9 cellular contexts compared by ENCODE assay signal in genomic region chr5:80245986-80246781, GRCh38. TPM values are rescaled to one million over a fixed set of nuclear protein-coding genes. Genes with fewer than 3 reads are reported as not detected.
DNase-seq lines count a peak whose midpoint lies in the region; ATAC-seq and TF ChIP-seq lines count a peak whose summit lies in the region.
"Had no signal": no experiment of that assay in that cellular context is flagged by ENCODE, and none has a peak within 500 bp of the region (broad histone marks: within the 10 kb centered on the region; RNA-seq: fewer than 3 reads in every experiment).

No MANE protein-coding gene starts in this region.

- 39 to 40% methylated on average over 2 of the region's 2 CpGs for WGBS in esophagus squamous epithelium, 2 donors

- H3K4me3 ChIP-seq in H7 (ENCODE audit: insufficient read depth, low read depth, low read length) (no peak overlapping the region), SJSA1 (no peak overlapping the region), esophagus squamous epithelium (no peak overlapping the region)

- H3K27ac ChIP-seq in SJSA1 (peak overlapping the region; percentile 30; the same call in 1 of the 2 replicates), esophagus squamous epithelium (peak overlapping the region; percentile 75 to 89 (median 82))

- DNase-seq in H7, result peak; percentile 60
- no peak for DNase-seq in SJSA1 (ENCODE audit: low read depth in 1 of 2, low spot score in 2 of 2)
- DNase-seq in esophagus squamous epithelium (lab: John Stamatoyannopoulos, UW), result no peak
- no peak for DNase-seq in osteocyte (ENCODE audit: extremely low spot score, unreplicated experiment)
- DNase-seq in NK-92 treated with Interleukin-12 subunit alpha and Interleukin-12 subunit beta, amount 100 ng/mL, for 24 hours (lab: John Stamatoyannopoulos, UW), result no peak
- DNase-seq in DMS114 treated with DMSO at 0.1 percent for 48 hours (lab: John Stamatoyannopoulos, UW; ENCODE audit: unreplicated experiment), result no peak

- no peak for ATAC-seq in GM18520 (IDR thresholded peaks at IDR 0.05; ENCODE audit: unreplicated experiment)
- ATAC-seq in GM18502 (IDR thresholded peaks at IDR 0.05; ENCODE audit: poor library complexity, unreplicated experiment), result no peak

- H3K9me3 Mint-ChIP-seq in osteocyte (ENCODE audit: unreplicated experiment), result peaks cover 13% of the 10 kb centered on the region

- H3K27me3 Mint-ChIP-seq in osteocyte (ENCODE audit: unreplicated experiment), result no peaks in the 10 kb centered on the region
- H3K27me3 Mint-ChIP-seq: stimulated activated memory B cell treated with anti-CD40 and anti-IgM and Interleukin-4, amounts not matched to agents 10 μg/mL and 1 μg/mL and 100 μg/mL, for 72 hours had no signal

- H3K36me3 Mint-ChIP-seq in osteocyte (ENCODE audit: unreplicated experiment), result peaks cover 18% of the 10 kb centered on the region

- peak overlapping the region; percentile 83 for H3K27ac Mint-ChIP-seq in osteocyte (ENCODE audit: unreplicated experiment)

- TF ChIP-seq CTCF in esophagus squamous epithelium (IDR thresholded peaks at IDR 0.05) (no peak), osteocyte (IDR thresholded peaks at IDR 0.05) (no peak)

- H3K4me3 Mint-ChIP-seq in osteocyte (ENCODE audit: unreplicated experiment), result peak overlapping the region; percentile 2

- H3K4me1 ChIP-seq in SJSA1 (replicated peaks) (peaks cover 23% of the 10 kb centered on the region), esophagus squamous epithelium (peaks cover 25 to 61% (median 30%) of the 10 kb centered on the region in 3 donors)

- H3K9me3 ChIP-seq in SJSA1 (replicated peaks), result no peaks in the 10 kb centered on the region
- peaks cover 0 to 15% (median 0%) of the 10 kb centered on the region in 3 donors for H3K9me3 ChIP-seq in esophagus squamous epithelium

- peaks cover 41% of the 10 kb centered on the region for H3K4me1 Mint-ChIP-seq in osteocyte (ENCODE audit: unreplicated experiment)

- no peak for TF ChIP-seq POLR2A in esophagus squamous epithelium (IDR thresholded peaks at IDR 0.05)

- intact Hi-C loops in esophagus squamous epithelium (cut with DNase I), result loop anchor here (5.0 kb wide), 1 partner anchor 59 kb away; no protein-coding TSS in a partner anchor

- no peaks in the 10 kb centered on the region for H3K27me3 ChIP-seq in H7 (ENCODE audit: control insufficient read depth, insufficient read depth, low read length)
- H3K27me3 ChIP-seq in SJSA1 (replicated peaks), result no peaks in the 10 kb centered on the region
- H3K27me3 ChIP-seq in esophagus squamous epithelium, result no peaks in the 10 kb centered on the region

- H3K36me3 ChIP-seq in H7 (replicated peaks; ENCODE audit: control insufficient read depth, insufficient read depth, low read length), result peaks cover 5% of the 10 kb centered on the region
- no peaks in the 10 kb centered on the region for H3K36me3 ChIP-seq in SJSA1
- peaks cover 0 to 19% (median 0%) of the 10 kb centered on the region in 3 donors for H3K36me3 ChIP-seq in esophagus squamous epithelium

RNA-seq across cellular contexts. Expression of gene SERINC5, which starts 9.7 kb away (rescaled TPM):
- total RNA-seq in H7 (2014; rRNA removed; shearing (Covaris generic)), result 40.7 and 62.7 TPM in 2 replicates
- total RNA-seq in SJSA1 (2014; rRNA removed; shearing (Covaris generic)), result 3.0 and 7.0 TPM in 2 replicates
- total RNA-seq in esophagus squamous epithelium, result 10 to 100 TPM; 33.9 to 65.3 (median 44.6) TPM
- total RNA-seq in osteocyte, result 40.6 and 43.2 TPM in 2 replicates
